Comparison of ENCODE assay signal across 18 cellular contexts in the genomic region with DNA sequence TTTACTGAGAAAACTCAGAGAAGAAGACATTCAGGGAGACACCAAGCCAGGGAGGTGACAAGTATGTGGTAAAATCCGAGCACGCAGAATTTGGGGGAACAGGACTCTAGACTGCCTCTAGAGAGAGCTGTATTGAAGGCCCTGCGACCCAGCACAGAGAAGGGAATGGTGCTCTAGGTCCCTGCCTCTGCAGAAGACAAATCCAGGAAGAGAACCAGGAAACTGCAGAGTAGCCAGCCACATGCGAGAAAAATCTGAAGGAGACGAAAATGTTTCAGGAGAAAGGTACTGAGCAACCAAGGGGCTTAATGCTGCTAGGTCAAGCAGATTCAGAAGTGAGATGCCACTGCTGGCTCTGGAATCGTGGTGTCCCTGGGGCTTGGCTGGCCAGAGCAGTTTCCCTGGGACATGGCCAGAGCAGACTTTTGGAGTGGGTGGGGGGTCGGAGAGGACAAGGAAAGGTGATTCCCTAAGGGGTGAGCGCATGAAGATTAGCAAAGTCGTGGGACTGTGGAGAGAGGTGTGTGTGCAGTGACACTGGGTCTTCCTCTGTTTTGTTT.
A peak's percentile ranks its signal among the peaks of the same experiment; 100 is the strongest.
DNase-seq lines count a peak whose midpoint lies in the region; ATAC-seq, FAIRE-seq and TF ChIP-seq lines count a peak whose summit lies in the region.
"Had no signal": no experiment of that assay in that cellular context is flagged by ENCODE, and none has a peak within 500 bp of the region (broad histone marks: within the 10 kb centered on the region; RNA-seq: fewer than 3 reads in every experiment).

No MANE protein-coding gene starts in this region.

- H3K79me2 ChIP-seq in astrocyte (ENCODE audit: insufficient read depth, low read length), result no peaks in the 10 kb centered on the region

- peak overlapping the region; percentile 77 for H3K9ac ChIP-seq in astrocyte (ENCODE audit: low read length)

- DNase-seq in activated CD4-positive, alpha-beta T cell treated with anti-CD3 and anti-CD28 coated beads for 36 hours, result no peak
- no peak for DNase-seq in activated CD4-positive, alpha-beta T cell treated with anti-CD3 and anti-CD28 coated beads, Interleukin-2, amount 50 U/mL, for 4 hours
- DNase-seq in HT-29 (ENCODE audit: low spot score), result peak; percentile 24
- DNase-seq in astrocyte (ENCODE audit: low read depth), result no peak
- DNase-seq in naive thymus-derived CD8-positive, alpha-beta T cell, result no peak
- DNase-seq in esophagus muscularis mucosa (ENCODE audit: extremely low spot score), result no peak
- DNase-seq: activated B cell treated with CpG ODN at 0.5 μM for 24 hours; activated gamma-delta T cell; left cardiac atrium; NCI-H1105 treated with DMSO at 0.1 percent for 48 hours; NCI-H345; right cardiac atrium; stimulated activated CD4-positive, alpha-beta T cell treated with anti-CD3 and anti-CD28 coated beads, Interleukin-2, amount 100 ng/mL, for 24 hours had no signal

- CTCF ChIA-PET in activated CD4-positive, alpha-beta T cell treated with anti-CD3 and anti-CD28 coated beads for 36 hours (lab: Charles Lee), result interaction anchor here (1.0 kb wide), 1 partner anchor 10 kb away, joined by 4 read pairs; no protein-coding TSS in a partner anchor

- POLR2A ChIA-PET in activated CD4-positive, alpha-beta T cell treated with anti-CD3 and anti-CD28 coated beads for 36 hours (lab: Charles Lee), result interaction anchor here (0.8 to 1.0 kb wide), 2 partner anchors 158 to 199 kb away, joined by 3 to 4 read pairs; partner anchors contain the start of gene KLF6
- POLR2A ChIA-PET in naive thymus-derived CD8-positive, alpha-beta T cell (lab: Charles Lee), result no interaction called here

- H3K9me3 Mint-ChIP-seq in activated CD4-positive, alpha-beta T cell treated with anti-CD3 and anti-CD28 coated beads for 36 hours (ENCODE audit: low read depth), result peaks cover 1% of the 10 kb centered on the region
- H3K9me3 Mint-ChIP-seq in astrocyte (ENCODE audit: unreplicated experiment), result peaks cover 8% of the 10 kb centered on the region
- no peaks in the 10 kb centered on the region for H3K9me3 Mint-ChIP-seq in naive thymus-derived CD8-positive, alpha-beta T cell
- H3K9me3 Mint-ChIP-seq: activated B cell treated with CpG ODN at 0.5 μM for 24 hours, IgD-negative memory B cell had no signal

- H3K27me3 ChIP-seq in astrocyte (ENCODE audit: insufficient read depth, low read length), result no peaks in the 10 kb centered on the region
- H3K27me3 ChIP-seq in esophagus muscularis mucosa, result no peaks in the 10 kb centered on the region

- ATAC-seq in activated CD4-positive, alpha-beta T cell treated with anti-CD3 and anti-CD28 coated beads for 36 hours, result no peak
- no peak for ATAC-seq in naive thymus-derived CD8-positive, alpha-beta T cell
- ATAC-seq in GM19395 (IDR thresholded peaks at IDR 0.05; ENCODE audit: unreplicated experiment) (no peak), GM19397 (IDR thresholded peaks at IDR 0.05; ENCODE audit: unreplicated experiment) (no peak)
- ATAC-seq: GM23338, left cardiac atrium had no signal

- no peaks in the 10 kb centered on the region for H3K27me3 Mint-ChIP-seq in activated CD4-positive, alpha-beta T cell treated with anti-CD3 and anti-CD28 coated beads for 36 hours
- no peaks in the 10 kb centered on the region for H3K27me3 Mint-ChIP-seq in astrocyte (ENCODE audit: low read depth, unreplicated experiment)
- no peaks in the 10 kb centered on the region for H3K27me3 Mint-ChIP-seq in naive thymus-derived CD8-positive, alpha-beta T cell
- H3K27me3 Mint-ChIP-seq: activated B cell treated with CpG ODN at 0.5 μM for 24 hours, IgD-negative memory B cell had no signal

- peak overlapping the region; percentile 76 for H2AFZ ChIP-seq in astrocyte (ENCODE audit: low read depth, low read length)
- H2AFZ ChIP-seq: GM23338 had no signal

- H3K36me3 Mint-ChIP-seq in activated CD4-positive, alpha-beta T cell treated with anti-CD3 and anti-CD28 coated beads for 36 hours (ENCODE audit: low read depth), result peaks cover 6% of the 10 kb centered on the region
- no peaks in the 10 kb centered on the region for H3K36me3 Mint-ChIP-seq in astrocyte (ENCODE audit: low read depth, unreplicated experiment)
- H3K36me3 Mint-ChIP-seq in naive thymus-derived CD8-positive, alpha-beta T cell, result no peaks in the 10 kb centered on the region

- H3K27ac ChIP-seq in astrocyte (ENCODE audit: low read depth, low read length) (peak overlapping the region; percentile 79), esophagus muscularis mucosa (replicated peaks in 1 of 4) (no peak overlapping the region)
- H3K27ac ChIP-seq: A549 had no signal

- peak overlapping the region; percentile 81 for H3K27ac Mint-ChIP-seq in activated CD4-positive, alpha-beta T cell treated with anti-CD3 and anti-CD28 coated beads for 36 hours
- peak overlapping the region; percentile 45 for H3K27ac Mint-ChIP-seq in astrocyte (ENCODE audit: unreplicated experiment)
- peak overlapping the region in 7 of 10 donors; percentile 6 to 82 (median 75) for H3K27ac Mint-ChIP-seq in naive thymus-derived CD8-positive, alpha-beta T cell
- H3K27ac Mint-ChIP-seq: activated B cell treated with CpG ODN at 0.5 μM for 24 hours, GM23338 had no signal

- no peak for TF ChIP-seq CTCF in astrocyte (IDR thresholded peaks at IDR 0.05; ENCODE audit: insufficient read depth, low read depth, low read length)
- TF ChIP-seq CTCF in esophagus muscularis mucosa (IDR thresholded peaks at IDR 0.05), result no peak

- no peak for FAIRE-seq in astrocyte (lab: Jason Lieb, UNC)
- FAIRE-seq: A549 had no signal

- H3K9me3 ChIP-seq in astrocyte (ENCODE audit: insufficient read depth, low read depth, low read length) (no peaks in the 10 kb centered on the region), esophagus muscularis mucosa (no peaks in the 10 kb centered on the region)
- H3K9me3 ChIP-seq: A549 had no signal

- H3K4me3 ChIP-seq in astrocyte (ENCODE audit: insufficient read depth, low read depth, low read length) (no peak overlapping the region), esophagus muscularis mucosa (no peak overlapping the region)
- H3K4me3 ChIP-seq: A549, GM23338 had no signal

- H3K4me1 ChIP-seq in astrocyte (ENCODE audit: insufficient read depth, low read length) (peaks cover 22% of the 10 kb centered on the region), esophagus muscularis mucosa (peaks cover 0 to 20% (median 10%) of the 10 kb centered on the region in 4 donors)

- H3K4me3 Mint-ChIP-seq in activated CD4-positive, alpha-beta T cell treated with anti-CD3 and anti-CD28 coated beads for 36 hours, result peak overlapping the region; percentile 57
- peak overlapping the region; percentile 1 for H3K4me3 Mint-ChIP-seq in astrocyte (ENCODE audit: unreplicated experiment)
- peak overlapping the region in 1 of 10 donors; percentile 39 for H3K4me3 Mint-ChIP-seq in naive thymus-derived CD8-positive, alpha-beta T cell
- H3K4me3 Mint-ChIP-seq: activated B cell treated with CpG ODN at 0.5 μM for 24 hours, GM23338, IgD-negative memory B cell had no signal

- H3K36me3 ChIP-seq in astrocyte (ENCODE audit: insufficient read depth, low read length), result no peaks in the 10 kb centered on the region
- no peaks in the 10 kb centered on the region for H3K36me3 ChIP-seq in esophagus muscularis mucosa

- peak overlapping the region; percentile 60 for H3K4me2 ChIP-seq in astrocyte (ENCODE audit: low read length)
- H3K4me2 ChIP-seq: A549, GM23338 had no signal

- 87% methylated on average over 9 of the region's 9 CpGs for WGBS in esophagus muscularis mucosa

- TF ChIP-seq POLR2A in esophagus muscularis mucosa (IDR thresholded peaks at IDR 0.05; ENCODE audit: low read depth), result no peak

- H3K4me1 Mint-ChIP-seq in activated CD4-positive, alpha-beta T cell treated with anti-CD3 and anti-CD28 coated beads for 36 hours, result peaks cover 43% of the 10 kb centered on the region
- peaks cover 33% of the 10 kb centered on the region for H3K4me1 Mint-ChIP-seq in astrocyte (ENCODE audit: low read depth, unreplicated experiment)
- peaks cover 18 to 34% (median 22%) of the 10 kb centered on the region in 4 donors for H3K4me1 Mint-ChIP-seq in naive thymus-derived CD8-positive, alpha-beta T cell
- H3K4me1 Mint-ChIP-seq: activated B cell treated with CpG ODN at 0.5 μM for 24 hours had no signal

- intact Hi-C loops in activated CD4-positive, alpha-beta T cell treated with anti-CD3 and anti-CD28 coated beads for 36 hours (cut with DNase I, micrococcal nuclease), result loop anchor here in 1 of 2 experiments (5.0 kb wide), 1 partner anchor 41 kb away; no protein-coding TSS in a partner anchor
- intact Hi-C loops in esophagus muscularis mucosa (cut with DNase I), result no loop called here

- no peak for TF ChIP-seq EP300 in esophagus muscularis mucosa (IDR thresholded peaks at IDR 0.05)

- H4K20me1 ChIP-seq in astrocyte (ENCODE audit: insufficient read depth, low read length), result no peaks in the 10 kb centered on the region
